ENCODE assay signal across 1 cellular context in genomic region chr2:1715184-1716012, GRCh38.
TF ChIP-seq lines count a peak whose summit lies in the region.

No MANE protein-coding gene starts in this region.

TF ChIP-seq in H1, 55 proteins besides CTCF, POLR2A, EP300 and RAD21:
- no peak for TF ChIP-seq SIN3A (conservative IDR thresholded peaks at IDR 0.05 in 1 of 2, IDR thresholded peaks at IDR 0.05 in 1 of 2; ENCODE audit: low read depth in 1 of 2, low read length in 2 of 2)
- TF ChIP-seq TBP (IDR thresholded peaks at IDR 0.05; ENCODE audit: low read depth, low read length), result no peak
- TF ChIP-seq TEAD4 (IDR thresholded peaks at IDR 0.05; ENCODE audit: low read depth, low read length), result no peak
- no peak for TF ChIP-seq PHF8 (conservative IDR thresholded peaks at IDR 0.05; ENCODE audit: low read depth, low read length)
- TF ChIP-seq JUN (IDR thresholded peaks at IDR 0.05; ENCODE audit: low read depth, low read length), result no peak
- TF ChIP-seq ASH2L (IDR thresholded peaks at IDR 0.05; ENCODE audit: low read length), result no peak
- no peak for TF ChIP-seq CHD1 (IDR thresholded peaks at IDR 0.05; ENCODE audit: low read depth, low read length)
- no peak for TF ChIP-seq RFX5 (IDR thresholded peaks at IDR 0.05; ENCODE audit: borderline replicate concordance, low read depth, low read length)
- no peak for TF ChIP-seq GTF2F1 (IDR thresholded peaks at IDR 0.05; ENCODE audit: borderline replicate concordance, low read depth, low read length)
- TF ChIP-seq JUND (IDR thresholded peaks at IDR 0.05; ENCODE audit: low read length), result no peak
- no peak for TF ChIP-seq NANOG (IDR thresholded peaks at IDR 0.05; ENCODE audit: insufficient read depth, low read depth, low read length, poor library complexity, severe bottlenecking)
- no peak for TF ChIP-seq RNF2 (IDR thresholded peaks at IDR 0.05; ENCODE audit: borderline replicate concordance, low read depth, low read length, missing control alignments, poor library complexity, severe bottlenecking)
- no peak for TF ChIP-seq CHD7 (IDR thresholded peaks at IDR 0.05; ENCODE audit: insufficient replicate concordance, low read length)
- TF ChIP-seq CBX5 (IDR thresholded peaks at IDR 0.05; ENCODE audit: low read depth, low read length), result no peak
- TF ChIP-seq MAFK (IDR thresholded peaks at IDR 0.05; ENCODE audit: low read depth, low read length), result no peak
- no peak for TF ChIP-seq SP2 (IDR thresholded peaks at IDR 0.05; ENCODE audit: low read length)
- no peak for TF ChIP-seq YY1 (IDR thresholded peaks at IDR 0.05; ENCODE audit: low read depth, low read length)
- TF ChIP-seq GABPA (IDR thresholded peaks at IDR 0.05; ENCODE audit: borderline replicate concordance, insufficient read depth, low read length), result no peak
TF ChIP-seq in H1: peak in this region for 0.
